Comparison of ENCODE assay signal across 14 cellular contexts in genomic region chr3:31446411-31446810, GRCh38.
A peak's percentile ranks its signal among the peaks of the same experiment; 100 is the strongest.
DNase-seq lines count a peak whose midpoint lies in the region; TF ChIP-seq lines count a peak whose summit lies in the region.
"Had no signal": no experiment of that assay in that cellular context is flagged by ENCODE, and none has a peak within 500 bp of the region (broad histone marks: within the 10 kb centered on the region; RNA-seq: fewer than 3 reads in every experiment).

No MANE protein-coding gene starts in this region.

- no peak overlapping the region for H3K9ac ChIP-seq in parathyroid adenoma
- H3K9ac ChIP-seq: BLaER1 treated with 17β-estradiol and CSF1 and Interleukin-3, amounts not matched to agents 10 nM and 100 nM had no signal

- peak overlapping the region; percentile 14 for H2AFZ ChIP-seq in parathyroid adenoma
- H2AFZ ChIP-seq: GM23338 had no signal

- H3K27ac ChIP-seq in parathyroid adenoma: peak overlapping the region; percentile 55
- H3K27ac ChIP-seq: BLaER1 treated with 17β-estradiol and CSF1 and Interleukin-3, amounts not matched to agents 10 nM and 100 nM had no signal

- peaks cover 38% of the 10 kb centered on the region for H3K4me1 ChIP-seq in parathyroid adenoma

- peak overlapping the region; percentile 23 for H3K4me3 ChIP-seq in parathyroid adenoma (ENCODE audit: low read depth, low read length)
- H3K4me3 ChIP-seq: BLaER1 treated with 17β-estradiol and CSF1 and Interleukin-3, amounts not matched to agents 10 nM and 100 nM; GM23338 had no signal

- DNase-seq in NCI-H510A treated with DMSO at 0.1 percent for 48 hours (lab: John Stamatoyannopoulos, UW) (peak; percentile 3), NCI-H510A (lab: John Stamatoyannopoulos, UW) (no peak), kidney glomerular epithelial cell (lab: John Stamatoyannopoulos, UW) (peak; percentile 7), SK-N-DZ (ENCODE audit: low spot score) (no peak)
- no peak for DNase-seq in activated CD4-positive, alpha-beta T cell treated with anti-CD3 and anti-CD28 coated beads for 1 hour
- DNase-seq: Calu3; CD8-positive, alpha-beta T cell; DMS79 treated with DMSO at 0.1 percent for 48 hours; GF-D8; HCEC 1CT; HFFc6 had no signal

- H3K4me2 ChIP-seq in parathyroid adenoma (ENCODE audit: low read length): peak overlapping the region; percentile 52
- H3K4me2 ChIP-seq: BLaER1 treated with 17β-estradiol and CSF1 and Interleukin-3, amounts not matched to agents 10 nM and 100 nM; GM23338 had no signal

- H3K27me3 ChIP-seq in parathyroid adenoma (ENCODE audit: control insufficient read depth, insufficient read depth, low read length): no peaks in the 10 kb centered on the region
- H3K27me3 ChIP-seq: BLaER1 treated with 17β-estradiol and CSF1 and Interleukin-3, amounts not matched to agents 10 nM and 100 nM had no signal

- no peaks in the 10 kb centered on the region for H3K79me2 ChIP-seq in parathyroid adenoma

- no peak for TF ChIP-seq CTCF in parathyroid adenoma (IDR thresholded peaks at IDR 0.05)

- peaks cover 5% of the 10 kb centered on the region for H3K36me3 ChIP-seq in parathyroid adenoma (ENCODE audit: control insufficient read depth, insufficient read depth, low read length)
- H3K36me3 ChIP-seq: BLaER1 treated with 17β-estradiol and CSF1 and Interleukin-3, amounts not matched to agents 10 nM and 100 nM had no signal

- H3K9me3 ChIP-seq in parathyroid adenoma (ENCODE audit: control insufficient read depth, low read length): peaks cover 4% of the 10 kb centered on the region

Comparison
In these comparisons a context has a peak if more than half of its experiments do, and no peak if none do; other contexts are left out.
1. DNase-seq: peak in NCI-H510A treated with DMSO at 0.1 percent for 48 hours (single experiment) and kidney glomerular epithelial cell (single experiment); none in NCI-H510A (single experiment), activated CD4-positive, alpha-beta T cell treated with anti-CD3 and anti-CD28 coated beads for 1 hour (single experiment) and SK-N-DZ (single experiment).